In genomic region chr5:28328691-28329090, GRCh38 we compare ENCODE assay signal across 20 cellular contexts.
A peak's percentile ranks its signal among the peaks of the same experiment; 100 is the strongest.
DNase-seq lines count a peak whose midpoint lies in the region; ATAC-seq, FAIRE-seq and TF ChIP-seq lines count a peak whose summit lies in the region.
"Had no signal": no experiment of that assay in that cellular context is flagged by ENCODE, and none has a peak within 500 bp of the region (broad histone marks: within the 10 kb centered on the region; RNA-seq: fewer than 3 reads in every experiment).

No MANE protein-coding gene starts in this region.

- H3K4me3 Mint-ChIP-seq in astrocyte (ENCODE audit: unreplicated experiment) = no peak overlapping the region
- H3K4me3 Mint-ChIP-seq: B cell had no signal

- H3K36me3 ChIP-seq in astrocyte (ENCODE audit: insufficient read depth, low read length) = no peaks in the 10 kb centered on the region

- H3K27ac ChIP-seq in astrocyte (ENCODE audit: low read depth, low read length) = no peak overlapping the region
- H3K27ac ChIP-seq: HL-60, SK-N-MC had no signal

- H4K20me1 ChIP-seq in astrocyte (ENCODE audit: insufficient read depth, low read length) = no peaks in the 10 kb centered on the region

- no peak overlapping the region for H2AFZ ChIP-seq in astrocyte (ENCODE audit: low read depth, low read length)

- peaks cover 11% of the 10 kb centered on the region for H3K9me3 Mint-ChIP-seq in astrocyte (ENCODE audit: unreplicated experiment)

- H3K4me2 ChIP-seq in astrocyte (ENCODE audit: low read length) = no peak overlapping the region

- ATAC-seq in GM19452 (IDR thresholded peaks at IDR 0.05; ENCODE audit: unreplicated experiment) = no peak

- DNase-seq in HT1080 (ENCODE audit: low read depth) = peak; percentile 28
- DNase-seq in astrocyte (ENCODE audit: low read depth) = peak; percentile 63
- peak; percentile 80 for DNase-seq in fibroblast of peridontal ligament (ENCODE audit: extremely low read depth)
- no peak for DNase-seq in stimulated activated CD4-positive, alpha-beta T cell treated with anti-CD3 and anti-CD28 coated beads, Interleukin-2, amount 100 ng/mL, for 24 hours
- DNase-seq in activated CD8-positive, alpha-beta memory T cell treated with anti-CD3 and anti-CD28 coated beads, Interleukin-2, amount 50 U/mL, for 48 hours = no peak
- DNase-seq in activated CD4-positive, alpha-beta T cell treated with anti-CD3 and anti-CD28 coated beads for 48 hours = no peak
- DNase-seq: DMS79 treated with DMSO at 0.1 percent for 48 hours, H7, MV-4-11, NCI-H1417, NCI-H187, NCI-H2107, NCI-H510A treated with DMSO at 0.1 percent for 48 hours, NCI-H82, OCI-M1, SHP77 had no signal

- H3K4me1 ChIP-seq in astrocyte (ENCODE audit: insufficient read depth, low read length) = no peaks in the 10 kb centered on the region

- FAIRE-seq in astrocyte (lab: Jason Lieb, UNC) = no peak

- TF ChIP-seq CTCF in astrocyte (IDR thresholded peaks at IDR 0.05; ENCODE audit: insufficient read depth, low read depth, low read length) = no peak

- no peak overlapping the region for H3K9ac ChIP-seq in astrocyte (ENCODE audit: low read length)

- no peaks in the 10 kb centered on the region for H3K79me2 ChIP-seq in astrocyte (ENCODE audit: insufficient read depth, low read length)

- H3K36me3 Mint-ChIP-seq in astrocyte (ENCODE audit: low read depth, unreplicated experiment) = no peaks in the 10 kb centered on the region

- H3K27me3 ChIP-seq in astrocyte (ENCODE audit: insufficient read depth, low read length) = no peaks in the 10 kb centered on the region

- H3K4me3 ChIP-seq in astrocyte (ENCODE audit: insufficient read depth, low read depth, low read length) = no peak overlapping the region
- H3K4me3 ChIP-seq: SK-N-MC had no signal

- no peaks in the 10 kb centered on the region for H3K4me1 Mint-ChIP-seq in astrocyte (ENCODE audit: low read depth, unreplicated experiment)
- H3K4me1 Mint-ChIP-seq: B cell had no signal

- no peaks in the 10 kb centered on the region for H3K9me3 ChIP-seq in astrocyte (ENCODE audit: insufficient read depth, low read depth, low read length)

- no peaks in the 10 kb centered on the region for H3K27me3 Mint-ChIP-seq in astrocyte (ENCODE audit: low read depth, unreplicated experiment)
- H3K27me3 Mint-ChIP-seq: B cell had no signal

- no peak overlapping the region for H3K27ac Mint-ChIP-seq in astrocyte (ENCODE audit: unreplicated experiment)
- H3K27ac Mint-ChIP-seq: B cell had no signal

Comparison
In these comparisons a context has a peak if more than half of its experiments do, and no peak if none do; other contexts are left out.
1. DNase-seq: peak in HT1080 (single experiment), astrocyte (single experiment) and fibroblast of peridontal ligament (single experiment); none in stimulated activated CD4-positive, alpha-beta T cell treated with anti-CD3 and anti-CD28 coated beads, Interleukin-2, amount 100 ng/mL, for 24 hours (0 of 2), activated CD8-positive, alpha-beta memory T cell treated with anti-CD3 and anti-CD28 coated beads, Interleukin-2, amount 50 U/mL, for 48 hours (single experiment) and activated CD4-positive, alpha-beta T cell treated with anti-CD3 and anti-CD28 coated beads for 48 hours (single experiment).